ENCODE assay signal across 13 cellular contexts in genomic region chr7:101996131-101996691, GRCh38.
"Had no signal": no experiment of that assay in that cellular context is flagged by ENCODE, and none has a peak within 500 bp of the region (broad histone marks: within the 10 kb centered on the region; RNA-seq: fewer than 3 reads in every experiment).

No MANE protein-coding gene starts in this region.

- H3K36me3 ChIP-seq: adrenal gland, gastroesophageal sphincter, left ventricle myocardium inferior had no signal

- H3K4me1 ChIP-seq: adrenal gland had no signal

- DNase-seq: activated CD4-positive, alpha-beta T cell treated with anti-CD3 and anti-CD28 coated beads, Interleukin-2, amount 10 ng/mL, durations not matched to agents 7 days and 5 days; activated CD4-positive, CD25-positive, alpha-beta regulatory T cell; activated naive CD4-positive, alpha-beta T cell treated with anti-CD3 and anti-CD28 coated beads, Interleukin-2, amount 50 U/mL, for 16 hours; activated T-cell treated with anti-CD3 and anti-CD28 coated beads for 4 hours; adrenal gland; effector memory CD8-positive, alpha-beta T cell; islet precursor cell; left ventricle myocardium inferior; stimulated activated CD4-positive, alpha-beta T cell treated with anti-CD3 and anti-CD28 coated beads, Interleukin-12 subunit alpha, Interleukin-12 subunit beta, amount 100 ng/mL, for 4 hours; stimulated activated naive CD4-positive, alpha-beta T cell had no signal

- ATAC-seq: activated T-helper 17 cell treated with anti-CD3 and anti-CD28 coated beads, Interleukin-2, amount 50 U/mL, for 72 hours; effector memory CD8-positive, alpha-beta T cell; gastroesophageal sphincter had no signal

- FAIRE-seq: TTC549 had no signal

- H3K4me3 ChIP-seq: adrenal gland, gastroesophageal sphincter, left ventricle myocardium inferior had no signal

- H3K9me3 ChIP-seq: adrenal gland, gastroesophageal sphincter, left ventricle myocardium inferior had no signal

- H3K27me3 ChIP-seq: adrenal gland, gastroesophageal sphincter had no signal

- H3K27ac ChIP-seq: adrenal gland, gastroesophageal sphincter, left ventricle myocardium inferior had no signal
